11 cellular contexts compared by ENCODE assay signal in the genomic region with DNA sequence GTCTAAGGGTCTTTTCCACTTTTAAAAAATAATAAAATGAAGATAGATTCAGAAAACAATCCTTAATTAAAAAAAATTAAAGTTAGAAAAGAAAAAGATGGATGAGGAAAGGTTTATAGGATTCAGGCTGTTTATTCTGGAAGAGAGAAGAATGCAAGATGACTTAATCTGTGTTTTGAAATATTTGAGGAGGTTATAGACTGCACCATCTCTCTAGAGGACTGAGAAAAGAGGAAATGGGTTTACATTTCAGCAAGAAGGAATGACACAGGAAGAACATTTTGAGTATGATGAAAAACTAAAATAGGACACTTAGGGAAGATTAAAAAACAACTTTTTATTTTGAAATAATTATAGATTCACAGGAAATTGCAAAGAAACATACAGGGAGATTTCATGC.
DNase-seq lines count a peak whose midpoint lies in the region; ATAC-seq and TF ChIP-seq lines count a peak whose summit lies in the region.
"Had no signal": no experiment of that assay in that cellular context is flagged by ENCODE, and none has a peak within 500 bp of the region (broad histone marks: within the 10 kb centered on the region; RNA-seq: fewer than 3 reads in every experiment).

No MANE protein-coding gene starts in this region.

- H3K4me3 ChIP-seq in right atrium auricular region (no peak overlapping the region), right cardiac atrium (ENCODE audit: low read length) (no peak overlapping the region), vagina (no peak overlapping the region)
- H3K4me3 ChIP-seq: body of pancreas had no signal

- no peak for TF ChIP-seq POLR2A in vagina (IDR thresholded peaks at IDR 0.05)

- peaks cover 0 to 68% of the 10 kb centered on the region in 2 donors for H3K4me1 ChIP-seq in right atrium auricular region
- peaks cover 3% of the 10 kb centered on the region for H3K4me1 ChIP-seq in right cardiac atrium (ENCODE audit: control insufficient read depth, insufficient read depth, low read length)
- H3K4me1 ChIP-seq in vagina = peaks cover 77% of the 10 kb centered on the region

- H3K36me3 ChIP-seq in right atrium auricular region (no peaks in the 10 kb centered on the region), vagina (no peaks in the 10 kb centered on the region)

- ATAC-seq in right cardiac atrium (no peak), HG03442 (IDR thresholded peaks at IDR 0.05; ENCODE audit: unreplicated experiment) (peak; percentile 39)
- ATAC-seq: activated CD4-positive, alpha-beta T cell treated with anti-CD3 and anti-CD28 coated beads for 36 hours; body of pancreas had no signal

- peak overlapping the region; percentile 78 to 93 for H3K27ac ChIP-seq in right atrium auricular region
- no peak overlapping the region for H3K27ac ChIP-seq in right cardiac atrium (ENCODE audit: low read length)
- peak overlapping the region; percentile 75 for H3K27ac ChIP-seq in epithelial cell of prostate
- H3K27ac ChIP-seq in vagina = peak overlapping the region; percentile 56
- H3K27ac ChIP-seq: body of pancreas had no signal

- TF ChIP-seq CTCF in right atrium auricular region (IDR thresholded peaks at IDR 0.05) (no peak), vagina (IDR thresholded peaks at IDR 0.05) (no peak)

- intact Hi-C loops in right cardiac atrium (cut with DNase I) (no loop called here), vagina (cut with DNase I) (no loop called here)

- H3K27me3 ChIP-seq in right atrium auricular region (no peaks in the 10 kb centered on the region), right cardiac atrium (ENCODE audit: control insufficient read depth, insufficient read depth) (no peaks in the 10 kb centered on the region), vagina (no peaks in the 10 kb centered on the region)
- H3K27me3 ChIP-seq: body of pancreas had no signal

- H3K9me3 ChIP-seq in right atrium auricular region = no peaks in the 10 kb centered on the region
- no peaks in the 10 kb centered on the region for H3K9me3 ChIP-seq in right cardiac atrium (ENCODE audit: control insufficient read depth, low read length)
- no peaks in the 10 kb centered on the region for H3K9me3 ChIP-seq in vagina
- H3K9me3 ChIP-seq: body of pancreas had no signal

- DNase-seq in right atrium auricular region (ENCODE audit: low spot score) = no peak
- no peak for DNase-seq in right cardiac atrium
- no peak for DNase-seq in epithelial cell of prostate (ENCODE audit: low read depth, low spot score)
- no peak for DNase-seq in vagina (ENCODE audit: extremely low spot score in 2 of 2)
- no peak for DNase-seq in activated CD4-positive, alpha-beta T cell treated with anti-CD3 and anti-CD28 coated beads, Interleukin-2, amount 50 U/mL, for 48 hours
- DNase-seq in NCI-H187 (lab: John Stamatoyannopoulos, UW) = no peak
- no peak for DNase-seq in stimulated activated CD8-positive, alpha-beta memory T cell treated with anti-CD3 and anti-CD28 coated beads, Interleukin-4, amount 100 ng/mL, for 48 hours
- DNase-seq: activated CD4-positive, alpha-beta T cell treated with anti-CD3 and anti-CD28 coated beads for 36 hours; body of pancreas; NCI-H510A treated with DMSO at 0.1 percent for 48 hours had no signal
